In the genomic region with DNA sequence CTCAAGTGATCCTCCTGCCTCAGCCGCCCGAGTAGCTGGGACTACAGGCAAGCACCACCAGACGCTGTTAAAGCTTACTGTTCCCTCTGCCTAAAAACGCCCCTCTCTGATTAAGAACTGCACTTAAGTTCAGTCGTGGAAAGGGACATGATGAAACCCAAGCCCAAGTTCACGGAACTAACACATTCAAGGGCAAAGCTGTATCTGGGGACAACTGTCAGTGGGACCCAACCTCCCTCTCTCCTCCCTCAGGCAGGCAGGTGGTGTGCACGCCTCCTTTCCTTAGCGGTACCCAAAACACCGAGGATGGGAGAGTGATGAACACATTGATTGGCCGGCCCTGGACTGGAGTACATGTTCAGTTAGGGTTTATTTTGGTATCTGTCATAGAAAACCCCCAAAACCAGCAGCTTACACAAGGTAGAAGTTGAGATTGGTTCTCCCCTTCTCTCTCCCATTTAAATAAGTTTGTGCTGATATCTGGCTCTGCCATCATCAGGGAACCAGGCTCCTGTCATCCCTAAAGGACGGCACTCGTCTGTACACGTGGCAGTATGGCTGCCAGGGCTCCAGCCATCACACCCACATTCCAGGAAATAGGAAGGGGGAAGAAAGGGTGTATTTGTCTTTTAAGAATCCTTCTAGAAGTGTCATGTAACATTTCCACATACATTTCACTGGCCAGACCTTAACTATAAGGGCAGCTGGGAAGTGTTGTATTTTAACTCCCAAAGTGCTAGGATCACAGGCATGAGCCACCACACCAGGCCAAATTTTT, we compare ENCODE assay signal across 18 cellular contexts. TPM values are rescaled to one million over a fixed set of nuclear protein-coding genes. Genes with fewer than 3 reads are reported as not detected.
DNase-seq lines count a peak whose midpoint lies in the region; TF ChIP-seq lines count a peak whose summit lies in the region.
"Had no signal": no experiment of that assay in that cellular context is flagged by ENCODE, and none has a peak within 500 bp of the region (broad histone marks: within the 10 kb centered on the region; RNA-seq: fewer than 3 reads in every experiment).

No MANE protein-coding gene starts in this region.

- peak overlapping the region; percentile 43 for H3K9ac ChIP-seq in skeletal muscle satellite cell (ENCODE audit: low read depth, low read length)
- H3K9ac ChIP-seq: SK-N-SH had no signal

- peak overlapping the region; percentile 100 for H3K27ac ChIP-seq in RWPE1
- H3K27ac ChIP-seq in hepatocyte, result peak overlapping the region; percentile 100
- H3K27ac ChIP-seq in prostate gland, result no peak overlapping the region
- H3K27ac ChIP-seq: 22Rv1, epithelial cell of prostate had no signal

- H3K4me2 ChIP-seq in hepatocyte (no peak overlapping the region), skeletal muscle satellite cell (ENCODE audit: low read length) (no peak overlapping the region)
- H3K4me2 ChIP-seq: SK-N-SH had no signal

- H3K9me2 ChIP-seq in hepatocyte (replicated peaks; ENCODE audit: insufficient read depth), result no peaks in the 10 kb centered on the region
- H3K9me2 ChIP-seq: SK-N-SH had no signal

- intact Hi-C loops in prostate gland (cut with DNase I), result no loop called here

- H3K4me1 ChIP-seq in hepatocyte (ENCODE audit: insufficient read depth) (peaks cover 34% of the 10 kb centered on the region), skeletal muscle satellite cell (ENCODE audit: control insufficient read depth, insufficient read depth, low read length) (peaks cover 39% of the 10 kb centered on the region), prostate gland (replicated peaks) (peaks cover 13% of the 10 kb centered on the region)

- DNase-seq in T-helper 1 cell (no peak), RWPE1 (ENCODE audit: low spot score) (no peak), hepatocyte (ENCODE audit: low spot score) (no peak), foreskin melanocyte (no peak), NCI-H748 (lab: John Stamatoyannopoulos, UW; ENCODE audit: unreplicated experiment) (no peak), prostate gland (ENCODE audit: low spot score) (no peak)
- DNase-seq: activated CD4-positive, alpha-beta T cell treated with anti-CD3 and anti-CD28 coated beads for 4 hours; activated effector memory CD4-positive, alpha-beta T cell treated with Interleukin-2 at 50 U/mL for 16 hours; dorsolateral prefrontal cortex; NCI-H1436 treated with DMSO at 0.1 percent for 48 hours; NCI-H2171 treated with DMSO at 0.1 percent for 48 hours; occipital lobe; SK-N-SH; stimulated activated naive CD8-positive, alpha-beta T cell treated with anti-CD3 and anti-CD28 coated beads, Interleukin-15, amount 100 ng/mL, for 72 hours had no signal

- WGBS in hepatocyte (ENCODE audit: low lambda C conversion rate, missing lambda C conversion rate), result 92% methylated on average over 13 of the region's 13 CpGs
- 97% methylated on average over 13 of the region's 13 CpGs for WGBS in prostate gland

- H3K27me3 ChIP-seq in hepatocyte (no peaks in the 10 kb centered on the region), skeletal muscle satellite cell (ENCODE audit: control insufficient read depth, insufficient read depth, low read length) (no peaks in the 10 kb centered on the region), prostate gland (replicated peaks; ENCODE audit: insufficient read depth) (no peaks in the 10 kb centered on the region)
- H3K27me3 ChIP-seq: dorsolateral prefrontal cortex had no signal

- no peak overlapping the region for H3K4me3 Mint-ChIP-seq in T-helper 1 cell treated with Interleukin-12 subunit alpha and Interleukin-12 subunit beta and Interleukin-4 antibody, amounts not matched to agents 30 μg/mL and 1 μg/mL, for 36 hours
- H3K4me3 Mint-ChIP-seq: stimulated activated naive CD8-positive, alpha-beta T cell treated with anti-CD3 and anti-CD28 coated beads, Interleukin-15, amount 100 ng/mL, for 72 hours had no signal

- CTCF ChIA-PET in RWPE1 (lab: Yijun Ruan, JAX), result no interaction called here

- H3K36me3 Mint-ChIP-seq in T-helper 1 cell treated with Interleukin-12 subunit alpha and Interleukin-12 subunit beta and Interleukin-4 antibody, amounts not matched to agents 30 μg/mL and 1 μg/mL, for 36 hours (ENCODE audit: low read depth), result peaks cover 15% of the 10 kb centered on the region

- POLR2A ChIA-PET in RWPE1 (lab: Yijun Ruan, JAX; ENCODE audit: low non-redundant PET), result no interaction called here

- H3K27ac Mint-ChIP-seq in T-helper 1 cell treated with Interleukin-12 subunit alpha and Interleukin-12 subunit beta and Interleukin-4 antibody, amounts not matched to agents 30 μg/mL and 1 μg/mL, for 36 hours, result peak overlapping the region; percentile 55

- no peaks in the 10 kb centered on the region for H3K27me3 Mint-ChIP-seq in T-helper 1 cell treated with Interleukin-12 subunit alpha and Interleukin-12 subunit beta and Interleukin-4 antibody, amounts not matched to agents 30 μg/mL and 1 μg/mL, for 36 hours (ENCODE audit: low read depth)
- H3K27me3 Mint-ChIP-seq: stimulated activated naive CD8-positive, alpha-beta T cell treated with anti-CD3 and anti-CD28 coated beads, Interleukin-15, amount 100 ng/mL, for 72 hours had no signal

- H3K36me3 ChIP-seq in hepatocyte (replicated peaks; ENCODE audit: insufficient read depth, low read depth), result no peaks in the 10 kb centered on the region
- H3K36me3 ChIP-seq in skeletal muscle satellite cell (ENCODE audit: insufficient read depth, low read length), result peaks cover 25% of the 10 kb centered on the region
- no peaks in the 10 kb centered on the region for H3K36me3 ChIP-seq in prostate gland

- H3K4me1 Mint-ChIP-seq in T-helper 1 cell treated with Interleukin-12 subunit alpha and Interleukin-12 subunit beta and Interleukin-4 antibody, amounts not matched to agents 30 μg/mL and 1 μg/mL, for 36 hours (ENCODE audit: low read depth), result peaks cover 2% of the 10 kb centered on the region

- no peaks in the 10 kb centered on the region for H4K20me1 ChIP-seq in hepatocyte (ENCODE audit: insufficient read depth, poor library complexity, severe bottlenecking)

- H3K4me3 ChIP-seq in hepatocyte (no peak overlapping the region), skeletal muscle satellite cell (ENCODE audit: low read length) (no peak overlapping the region), prostate gland (no peak overlapping the region)
- H3K4me3 ChIP-seq: dorsolateral prefrontal cortex had no signal

- H3K9me3 Mint-ChIP-seq in T-helper 1 cell treated with Interleukin-12 subunit alpha and Interleukin-12 subunit beta and Interleukin-4 antibody, amounts not matched to agents 30 μg/mL and 1 μg/mL, for 36 hours, result no peaks in the 10 kb centered on the region
- H3K9me3 Mint-ChIP-seq: stimulated activated naive CD8-positive, alpha-beta T cell treated with anti-CD3 and anti-CD28 coated beads, Interleukin-15, amount 100 ng/mL, for 72 hours had no signal

- no peak for TF ChIP-seq POLR2A in prostate gland (IDR thresholded peaks at IDR 0.05)

- TF ChIP-seq CTCF in RWPE1 (conservative IDR thresholded peaks at IDR 0.05; ENCODE audit: low read depth) (no peak), hepatocyte (IDR thresholded peaks at IDR 0.05; ENCODE audit: poor library complexity) (no peak), prostate gland (IDR thresholded peaks at IDR 0.05) (no peak)

- H2AFZ ChIP-seq in hepatocyte, result no peak overlapping the region

- H3K9me3 ChIP-seq in hepatocyte (ENCODE audit: low read depth), result no peaks in the 10 kb centered on the region
- no peaks in the 10 kb centered on the region for H3K9me3 ChIP-seq in skeletal muscle satellite cell (replicated peaks; ENCODE audit: low read length)
- H3K9me3 ChIP-seq in prostate gland, result no peaks in the 10 kb centered on the region
- H3K9me3 ChIP-seq: SK-N-SH had no signal

- peaks cover 1% of the 10 kb centered on the region for H3K79me2 ChIP-seq in hepatocyte

RNA-seq across cellular contexts. Expression of a gene that starts 10.2 kb away (rescaled TPM):
- total RNA-seq in hepatocyte (9.0 and 11.5 TPM in 2 replicates), prostate gland (1 to 10 TPM in 1 of 2 donors, under 1 TPM in 1; 0.73 to 5.0 TPM)
- 5.2 and 8.8 TPM in 2 replicates for polyA plus RNA-seq in hepatocyte
- total RNA-seq in skeletal muscle satellite cell (2012; rRNA removed), result 45.7 and 54.5 TPM in 2 replicates

RNA-seq across cellular contexts. Expression of a gene that starts 52.0 kb away (rescaled TPM):
- 58.3 and 60.3 TPM in 2 replicates for total RNA-seq in hepatocyte
- 35.2 and 39.6 TPM in 2 replicates for polyA plus RNA-seq in hepatocyte
- total RNA-seq in skeletal muscle satellite cell (2012; rRNA removed), result 266 and 301 TPM in 2 replicates
- total RNA-seq in prostate gland, result 100 to 1,000 TPM; 150 to 370 TPM

RNA-seq across cellular contexts. Expression of a gene that starts 56.1 kb away (rescaled TPM):
- total RNA-seq in hepatocyte, result 110 and 126 TPM in 2 replicates
- polyA plus RNA-seq in hepatocyte, result 116 and 123 TPM in 2 replicates
- 85.8 and 177 TPM in 2 replicates for total RNA-seq in skeletal muscle satellite cell (2012; rRNA removed)
- total RNA-seq in prostate gland, result 10 to 100 TPM; 17.4 to 41.5 TPM

Comparison
In these comparisons a context has a peak if more than half of its experiments do, and no peak if none do; other contexts are left out.
1. H3K27ac ChIP-seq: peak in RWPE1 (single experiment) and hepatocyte (single experiment); none in prostate gland (0 of 2).